In the genomic region with DNA sequence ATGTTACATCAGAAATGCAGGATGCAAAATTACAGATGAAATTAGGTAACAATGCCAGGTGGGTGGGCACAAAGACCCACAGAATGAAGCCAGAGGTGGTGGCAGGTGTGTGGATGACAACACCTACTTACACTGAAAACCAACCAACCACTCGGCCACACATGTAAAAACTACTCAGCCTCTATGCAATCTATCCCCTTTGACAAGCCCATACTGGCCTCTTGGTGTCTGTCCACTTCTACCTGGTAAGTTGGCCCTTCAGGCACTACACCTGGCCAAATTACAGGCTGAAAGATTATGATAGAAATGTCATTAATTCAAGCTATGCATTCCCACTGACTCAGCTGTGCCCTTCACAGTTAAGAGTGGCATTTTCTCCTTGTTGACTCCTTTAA, we compare ENCODE assay signal across 9 cellular contexts. TPM values are rescaled to one million over a fixed set of nuclear protein-coding genes. Genes with fewer than 3 reads are reported as not detected.
DNase-seq lines count a peak whose midpoint lies in the region; ATAC-seq and TF ChIP-seq lines count a peak whose summit lies in the region.
"Had no signal": no experiment of that assay in that cellular context is flagged by ENCODE, and none has a peak within 500 bp of the region (broad histone marks: within the 10 kb centered on the region; RNA-seq: fewer than 3 reads in every experiment).

No MANE protein-coding gene starts in this region.

- H4K5ac ChIP-seq in IMR-90 (ENCODE audit: low read depth, low read length) = no peak overlapping the region

- no peaks in the 10 kb centered on the region for H3K9me3 Mint-ChIP-seq in CD4-positive, CD25-positive, alpha-beta regulatory T cell
- no peaks in the 10 kb centered on the region for H3K9me3 Mint-ChIP-seq in natural killer cell treated with Interleukin-12 subunit alpha and Interleukin-12 subunit beta and Interleukin-15 and Interleukin-18, amount 100 ng/mL, for 72 hours
- H3K9me3 Mint-ChIP-seq: neural crest cell had no signal

- H3K4me3 Mint-ChIP-seq in CD4-positive, CD25-positive, alpha-beta regulatory T cell = peak overlapping the region in 3 of 4 donors; percentile 5 to 61 (median 36)
- peak overlapping the region; percentile 18 for H3K4me3 Mint-ChIP-seq in natural killer cell treated with Interleukin-12 subunit alpha and Interleukin-12 subunit beta and Interleukin-15 and Interleukin-18, amount 100 ng/mL, for 72 hours
- H3K4me3 Mint-ChIP-seq: neural crest cell had no signal

- TF ChIP-seq POLR2A in IMR-90 (IDR thresholded peaks at IDR 0.05; ENCODE audit: low read depth, low read length) = no peak

- POLR2A ChIA-PET in IMR-90 (lab: Charles Lee; ENCODE audit: unreplicated experiment) = no interaction called here

- WGBS in IMR-90 (ENCODE audit: extremely low coverage in 2 of 2, insufficient read length in 1 of 2), 2 experiments = no CpG with 5 or more reads among the region's 1 CpG

- H2BK5ac ChIP-seq in IMR-90 (ENCODE audit: low read depth, low read length, poor library complexity, severe bottlenecking) = no peak overlapping the region

- no peaks in the 10 kb centered on the region for H3K27me3 ChIP-seq in CD4-positive, CD25-positive, alpha-beta regulatory T cell (ENCODE audit: control insufficient read depth, insufficient read depth, low read length)
- H3K27me3 ChIP-seq in IMR-90 (ENCODE audit: control insufficient read depth, insufficient read depth, low read length) (no peaks in the 10 kb centered on the region), ascending aorta (no peaks in the 10 kb centered on the region)

- peaks cover 5 to 85% of the 10 kb centered on the region in 2 experiments; a peak in 3 of 4 replicates for H3K79me1 ChIP-seq in IMR-90 (ENCODE audit: low read depth in 1 of 2, low read length in 2 of 2)

- H3K9ac ChIP-seq in IMR-90 (ENCODE audit: low read depth, low read length) = no peak overlapping the region

- H4K8ac ChIP-seq in IMR-90 (ENCODE audit: low read depth in 2 of 2, low read length in 2 of 2) = no peak overlapping the region

- H4K20me1 ChIP-seq in IMR-90 (ENCODE audit: insufficient read depth, low read length) = peaks cover 100% of the 10 kb centered on the region

- peaks cover 3% of the 10 kb centered on the region for H3K36me3 ChIP-seq in CD4-positive, CD25-positive, alpha-beta regulatory T cell (ENCODE audit: control insufficient read depth, insufficient read depth, low read length)
- H3K36me3 ChIP-seq in IMR-90 (ENCODE audit: control insufficient read depth, insufficient read depth, low read length) (0 out of 2 replicates have a peak, but pooled peaks cover 2% of the 10 kb centered on the region), ascending aorta (no peaks in the 10 kb centered on the region)

- no peak for DNase-seq in CD4-positive, CD25-positive, alpha-beta regulatory T cell
- DNase-seq in IMR-90 = no peak
- DNase-seq in ascending aorta (ENCODE audit: low spot score in 2 of 2) = no peak
- DNase-seq in natural killer cell treated with Interleukin-12 subunit alpha and Interleukin-12 subunit beta and Interleukin-15 and Interleukin-18, amount 100 ng/mL, for 72 hours (ENCODE audit: low spot score) = no peak
- no peak for DNase-seq in NCI-H1694 (lab: John Stamatoyannopoulos, UW)

- peak overlapping the region in 2 of 3 donors; percentile 62 to 91 for H3K27ac Mint-ChIP-seq in CD4-positive, CD25-positive, alpha-beta regulatory T cell
- peak overlapping the region; percentile 45 to 65 for H3K27ac Mint-ChIP-seq in natural killer cell treated with Interleukin-12 subunit alpha and Interleukin-12 subunit beta and Interleukin-15 and Interleukin-18, amount 100 ng/mL, for 72 hours

- no peaks in the 10 kb centered on the region for H3K9me3 ChIP-seq in CD4-positive, CD25-positive, alpha-beta regulatory T cell (ENCODE audit: control insufficient read depth in 2 of 2, low read length in 2 of 2)
- H3K9me3 ChIP-seq in IMR-90 (ENCODE audit: control insufficient read depth, insufficient read depth, low read length) (no peaks in the 10 kb centered on the region), ascending aorta (no peaks in the 10 kb centered on the region)

- peaks cover 84% of the 10 kb centered on the region for H3K4me1 ChIP-seq in CD4-positive, CD25-positive, alpha-beta regulatory T cell (ENCODE audit: control insufficient read depth, insufficient read depth, low read length, poor library complexity, severe bottlenecking)
- peaks cover 45% of the 10 kb centered on the region for H3K4me1 ChIP-seq in IMR-90 (ENCODE audit: control insufficient read depth, insufficient read depth, low read length)
- peaks cover 41 to 88% of the 10 kb centered on the region in 2 donors for H3K4me1 ChIP-seq in ascending aorta

- CTCF ChIA-PET in IMR-90 (lab: Yijun Ruan, JAX) = no interaction called here

- peak overlapping the region; percentile 33; the same call in 1 of the 2 replicates for H3K23ac ChIP-seq in IMR-90 (ENCODE audit: low read depth, low read length)

- H2AK9ac ChIP-seq in IMR-90 (replicated peaks; ENCODE audit: low read depth, low read length, poor library complexity) = no peak overlapping the region

- ATAC-seq in CD4-positive, CD25-positive, alpha-beta regulatory T cell (ENCODE audit: low read depth in 2 of 2) = no peak
- ATAC-seq in IMR-90 (ENCODE audit: low read depth) (no peak), HG02623 (IDR thresholded peaks at IDR 0.05; ENCODE audit: unreplicated experiment) (no peak), GM18867 (IDR thresholded peaks at IDR 0.05; ENCODE audit: unreplicated experiment) (no peak), HG03469 (IDR thresholded peaks at IDR 0.05; ENCODE audit: unreplicated experiment) (no peak)
- no peak for ATAC-seq in natural killer cell treated with Interleukin-12 subunit alpha and Interleukin-12 subunit beta and Interleukin-15 and Interleukin-18, amount 100 ng/mL, for 72 hours

- H3K27ac ChIP-seq in CD4-positive, CD25-positive, alpha-beta regulatory T cell (ENCODE audit: insufficient read depth, low read length, poor library complexity, severe bottlenecking) = peak overlapping the region; percentile 53
- H3K27ac ChIP-seq in IMR-90 (ENCODE audit: insufficient read depth, low read length) (no peak overlapping the region), ascending aorta (peak overlapping the region; percentile 15 to 60)

- no peak overlapping the region for H3K4ac ChIP-seq in IMR-90 (ENCODE audit: low read depth, low read length)

- H4K91ac ChIP-seq in IMR-90 (ENCODE audit: insufficient read depth, low read depth, low read length) = no peak overlapping the region

- in situ Hi-C loops in IMR-90 (cut with MboI; ENCODE audit: low sequenced_read_pairs) = no loop called here

- no peak overlapping the region for H2AFZ ChIP-seq in IMR-90 (replicated peaks; ENCODE audit: low read length, poor library complexity)

- dilution Hi-C loops in IMR-90 (cut with HindIII; ENCODE audit: low sequenced_read_pairs, unreplicated experiment) = no loop called here

- no peak overlapping the region; the same call in 1 of the 2 replicates for H2AK5ac ChIP-seq in IMR-90 (ENCODE audit: low read depth, low read length)

- peaks cover 25 to 94% (median 70%) of the 10 kb centered on the region in 4 donors for H3K4me1 Mint-ChIP-seq in CD4-positive, CD25-positive, alpha-beta regulatory T cell
- H3K4me1 Mint-ChIP-seq in natural killer cell treated with Interleukin-12 subunit alpha and Interleukin-12 subunit beta and Interleukin-15 and Interleukin-18, amount 100 ng/mL, for 72 hours (ENCODE audit: low read depth in 2 of 2) = peaks cover 65 to 73% of the 10 kb centered on the region in 2 donors

- no peak overlapping the region for H3K56ac ChIP-seq in IMR-90 (ENCODE audit: extremely low read depth, insufficient read depth, low read length)

- H3K18ac ChIP-seq in IMR-90 (ENCODE audit: low read depth, low read length) = no peak overlapping the region

- H2BK20ac ChIP-seq in IMR-90 (ENCODE audit: low read depth, low read length) = no peak overlapping the region

- no peak overlapping the region for H3K4me2 ChIP-seq in IMR-90 (ENCODE audit: low read depth, low read length)

- no peak overlapping the region for H2BK15ac ChIP-seq in IMR-90 (ENCODE audit: low read depth, low read length)

- no peaks in the 10 kb centered on the region for H3K27me3 Mint-ChIP-seq in CD4-positive, CD25-positive, alpha-beta regulatory T cell
- H3K27me3 Mint-ChIP-seq in natural killer cell treated with Interleukin-12 subunit alpha and Interleukin-12 subunit beta and Interleukin-15 and Interleukin-18, amount 100 ng/mL, for 72 hours = no peaks in the 10 kb centered on the region

- H3K9me1 ChIP-seq in IMR-90 (ENCODE audit: insufficient read depth, low read length) = peaks cover 69% of the 10 kb centered on the region

- TF ChIP-seq CTCF in IMR-90 (conservative IDR thresholded peaks at IDR 0.05; ENCODE audit: low read depth, low read length) = no peak
- no peak for TF ChIP-seq CTCF in ascending aorta (IDR thresholded peaks at IDR 0.05)

- H3K36me3 Mint-ChIP-seq in CD4-positive, CD25-positive, alpha-beta regulatory T cell = no peaks in the 10 kb centered on the region
- no peaks in the 10 kb centered on the region for H3K36me3 Mint-ChIP-seq in natural killer cell treated with Interleukin-12 subunit alpha and Interleukin-12 subunit beta and Interleukin-15 and Interleukin-18, amount 100 ng/mL, for 72 hours

- H3K14ac ChIP-seq in IMR-90 (replicated peaks; ENCODE audit: low read depth, low read length) = no peak overlapping the region

- H3K4me3 ChIP-seq in CD4-positive, CD25-positive, alpha-beta regulatory T cell (ENCODE audit: low read depth, low read length) = no peak overlapping the region
- H3K4me3 ChIP-seq in IMR-90 (ENCODE audit: insufficient read depth, low read depth, low read length) (no peak overlapping the region), ascending aorta (no peak overlapping the region)

- TF ChIP-seq RAD21 in IMR-90 (IDR thresholded peaks at IDR 0.05; ENCODE audit: low read length) = no peak

- intact Hi-C loops in IMR-90 (cut with micrococcal nuclease) (loop anchor here (5.0 kb wide), 1 partner anchor 40 kb away; no protein-coding TSS in a partner anchor), ascending aorta (cut with DNase I) (loop anchor here (5.0 kb wide), 1 partner anchor 45 kb away; no protein-coding TSS in a partner anchor)

- no TSS peak for BruUV-seq in IMR-90 (replicated peaks; lab: Mats Ljungman, UMichigan)

- no peak overlapping the region for H2BK120ac ChIP-seq in IMR-90 (ENCODE audit: low read depth, low read length)

RNA-seq across cellular contexts. Expression of a gene that starts 50.0 kb away (rescaled TPM):
- total RNA-seq in CD4-positive, CD25-positive, alpha-beta regulatory T cell = 168 TPM
- polyA plus RNA-seq in CD4-positive, CD25-positive, alpha-beta regulatory T cell = 10 to 100 TPM in 1 of 4 donors, 1 to 10 TPM in 3; 6.6 to 12.4 (median 9.3) TPM
- total RNA-seq in IMR-90 (2012; rRNA removed) (7.0 and 7.2 TPM in 2 replicates), ascending aorta (55.3 TPM)
- 19.9 and 21.1 TPM in 2 replicates for polyA plus RNA-seq in IMR-90 (2012; rRNA removed)
- 9.0 and 15.0 TPM in 2 replicates for polyA plus RNA-seq in IMR-90 (2012; cell fraction: cytosol; rRNA removed)
- polyA plus RNA-seq in IMR-90 (2012; cell fraction: nucleus; rRNA removed; ENCODE audit: low replicate concordance) = 29.5 and 41.2 TPM in 2 replicates
- 100 to 1,000 TPM; 111 to 161 TPM for total RNA-seq in natural killer cell treated with Interleukin-12 subunit alpha and Interleukin-12 subunit beta and Interleukin-15 and Interleukin-18, amount 100 ng/mL, for 72 hours

RNA-seq across cellular contexts. Expression of a gene that starts 50.1 kb away (rescaled TPM):
- 0.22 TPM for total RNA-seq in CD4-positive, CD25-positive, alpha-beta regulatory T cell
- polyA plus RNA-seq in CD4-positive, CD25-positive, alpha-beta regulatory T cell = not detected
- total RNA-seq in IMR-90 (2012; rRNA removed) (0.18 TPM in 1 of 2 replicates, not detected in the other), ascending aorta (not detected)
- polyA plus RNA-seq in IMR-90 (2012; rRNA removed) = 0.12 and 0.16 TPM in 2 replicates
- polyA plus RNA-seq in IMR-90 (2012; cell fraction: cytosol; rRNA removed) = 0.08 and 0.09 TPM in 2 replicates
- polyA plus RNA-seq in IMR-90 (2012; cell fraction: nucleus; rRNA removed; ENCODE audit: low replicate concordance) = 0.78 and 1.2 TPM in 2 replicates
- 1 to 10 TPM in 1 of 2 donors, under 1 TPM in 1; 0.81 to 1.0 TPM for total RNA-seq in natural killer cell treated with Interleukin-12 subunit alpha and Interleukin-12 subunit beta and Interleukin-15 and Interleukin-18, amount 100 ng/mL, for 72 hours
